ENCODE assay signal across 7 cellular contexts in the genomic region with DNA sequence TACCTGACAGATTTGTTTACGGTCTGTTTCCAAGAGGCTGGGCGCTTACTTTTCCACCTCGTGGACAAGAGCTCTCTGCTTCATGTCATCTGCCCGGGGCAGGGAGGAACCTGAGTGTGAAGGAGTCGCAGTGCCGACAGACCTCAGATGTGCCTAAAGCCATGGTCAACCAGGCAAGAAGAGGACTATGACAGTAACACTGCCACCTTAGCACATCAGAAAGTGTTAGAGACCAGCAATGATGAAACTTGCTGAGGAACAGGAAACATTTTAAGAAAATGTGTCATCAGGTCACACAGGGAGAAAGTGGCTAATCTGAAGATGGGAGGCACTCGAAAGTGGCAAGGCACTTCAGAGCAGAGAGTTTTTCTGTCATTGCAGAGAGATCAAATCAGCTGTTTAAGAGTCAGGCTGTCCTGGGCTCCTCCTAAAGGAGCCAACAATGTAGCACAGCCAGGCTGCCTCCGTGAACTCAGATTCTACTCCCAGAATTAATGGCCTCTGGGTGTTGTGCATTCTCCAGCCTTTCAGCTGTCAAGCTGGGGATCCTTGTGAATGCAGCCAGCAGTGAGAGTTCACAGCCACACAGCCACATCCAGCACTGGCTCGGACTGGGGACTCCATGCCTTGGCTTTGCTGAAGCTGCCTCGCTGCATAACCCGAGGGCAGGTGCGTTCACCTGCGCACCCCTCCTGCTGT.
DNase-seq lines count a peak whose midpoint lies in the region; ATAC-seq and TF ChIP-seq lines count a peak whose summit lies in the region.

No MANE protein-coding gene starts in this region.

- no peak for TF ChIP-seq CTCF in activated CD8-positive, alpha-beta T cell treated with anti-CD3 and anti-CD28 coated beads for 36 hours (IDR thresholded peaks at IDR 0.05)
- no peak for TF ChIP-seq CTCF in nephron progenitor cell (IDR thresholded peaks at IDR 0.05)
- TF ChIP-seq CTCF in mammary epithelial cell (conservative IDR thresholded peaks at IDR 0.05 in 1 of 2, IDR thresholded peaks at IDR 0.05 in 1 of 2; ENCODE audit: extremely low read depth in 1 of 2, insufficient read depth in 1 of 2, low read depth in 1 of 2, low read length in 2 of 2) = no peak
- TF ChIP-seq CTCF in endothelial cell (IDR thresholded peaks at IDR 0.05; ENCODE audit: unreplicated experiment) = no peak

- H3K4me3 Mint-ChIP-seq in activated CD8-positive, alpha-beta T cell treated with anti-CD3 and anti-CD28 coated beads for 36 hours = no peak overlapping the region
- H3K4me3 Mint-ChIP-seq in nephron progenitor cell = no peak overlapping the region
- H3K4me3 Mint-ChIP-seq in endothelial cell (ENCODE audit: unreplicated experiment) = no peak overlapping the region

- intact Hi-C loops in activated CD8-positive, alpha-beta T cell treated with anti-CD3 and anti-CD28 coated beads for 36 hours (cut with micrococcal nuclease) = no loop called here
- intact Hi-C loops in mammary epithelial cell (cut with micrococcal nuclease) = no loop called here

- dilution Hi-C loops in mammary epithelial cell (cut with HindIII; ENCODE audit: low sequenced_read_pairs) = no loop called here

- H4K20me1 ChIP-seq in mammary epithelial cell (ENCODE audit: insufficient read depth, low read length) = no peaks in the 10 kb centered on the region

- peak; percentile 34 for DNase-seq in activated CD8-positive, alpha-beta T cell treated with anti-CD3 and anti-CD28 coated beads for 36 hours
- DNase-seq in nephron progenitor cell (no peak), NCI-H2227 treated with DMSO at 0.1 percent for 48 hours (lab: John Stamatoyannopoulos, UW) (no peak), mammary epithelial cell (no peak), endothelial cell (ENCODE audit: low spot score) (no peak)

- H3K4me2 ChIP-seq in mammary epithelial cell (ENCODE audit: insufficient read depth, low read depth, low read length) = no peak overlapping the region

- H3K79me2 ChIP-seq in mammary epithelial cell (ENCODE audit: insufficient read depth, low read length) = no peaks in the 10 kb centered on the region

- no peak for TF ChIP-seq POLR2A in GM18505 (IDR thresholded peaks at IDR 0.05; ENCODE audit: borderline replicate concordance, extremely low read depth, insufficient read depth, insufficient read length)

- H3K9me3 Mint-ChIP-seq in activated CD8-positive, alpha-beta T cell treated with anti-CD3 and anti-CD28 coated beads for 36 hours = no peaks in the 10 kb centered on the region
- H3K9me3 Mint-ChIP-seq in nephron progenitor cell = no peaks in the 10 kb centered on the region
- H3K9me3 Mint-ChIP-seq in endothelial cell (ENCODE audit: unreplicated experiment) = no peaks in the 10 kb centered on the region

- POLR2A ChIA-PET in activated CD8-positive, alpha-beta T cell treated with anti-CD3 and anti-CD28 coated beads for 36 hours (lab: Charles Lee) = interaction anchor here (0.9 to 2.6 kb wide), 5 partner anchors 9 to 90 kb away, joined by 3 to 7 read pairs (median 4); no protein-coding TSS in a partner anchor

- no peaks in the 10 kb centered on the region for H3K9me3 ChIP-seq in mammary epithelial cell (replicated peaks; ENCODE audit: insufficient read depth, low read length)

- in situ Hi-C loops in mammary epithelial cell (cut with MboI; ENCODE audit: low sequenced_read_pairs in 2 of 2) = no loop called here

- no peaks in the 10 kb centered on the region for H3K27me3 Mint-ChIP-seq in activated CD8-positive, alpha-beta T cell treated with anti-CD3 and anti-CD28 coated beads for 36 hours
- H3K27me3 Mint-ChIP-seq in nephron progenitor cell (ENCODE audit: low read depth, poor library complexity) (peaks cover 3% of the 10 kb centered on the region), endothelial cell (ENCODE audit: unreplicated experiment) (peaks cover 4% of the 10 kb centered on the region)

- no peak overlapping the region for H3K27ac ChIP-seq in mammary epithelial cell (ENCODE audit: insufficient read depth, low read depth, low read length)

- H2AFZ ChIP-seq in mammary epithelial cell (ENCODE audit: low read depth, low read length) = no peak overlapping the region

- H3K36me3 Mint-ChIP-seq in activated CD8-positive, alpha-beta T cell treated with anti-CD3 and anti-CD28 coated beads for 36 hours (ENCODE audit: low read depth) = peaks cover 30% of the 10 kb centered on the region
- H3K36me3 Mint-ChIP-seq in nephron progenitor cell (ENCODE audit: low read depth) = peaks cover 12% of the 10 kb centered on the region
- H3K36me3 Mint-ChIP-seq in endothelial cell (ENCODE audit: low read depth, unreplicated experiment) = peaks cover 37% of the 10 kb centered on the region

- H3K4me1 Mint-ChIP-seq in activated CD8-positive, alpha-beta T cell treated with anti-CD3 and anti-CD28 coated beads for 36 hours (ENCODE audit: low read depth) = peaks cover 49% of the 10 kb centered on the region
- H3K4me1 Mint-ChIP-seq in nephron progenitor cell = peaks cover 75% of the 10 kb centered on the region
- peaks cover 28% of the 10 kb centered on the region for H3K4me1 Mint-ChIP-seq in endothelial cell (ENCODE audit: unreplicated experiment)

- H3K27me3 ChIP-seq in mammary epithelial cell (ENCODE audit: insufficient read depth, low read length) = no peaks in the 10 kb centered on the region

- CTCF ChIA-PET in activated CD8-positive, alpha-beta T cell treated with anti-CD3 and anti-CD28 coated beads for 36 hours (lab: Charles Lee) = interaction anchor here (1.4 to 1.9 kb wide), 3 partner anchors 65 to 95 kb away, joined by 4 to 5 read pairs (median 4); partner anchors contain the start of gene RAPGEF1
- CTCF ChIA-PET in mammary epithelial cell (lab: Charles Lee; ENCODE audit: low non-redundant PET) = no interaction called here

- peaks cover 10% of the 10 kb centered on the region for H3K4me1 ChIP-seq in mammary epithelial cell (ENCODE audit: insufficient read depth, low read length)

- WGBS in mammary epithelial cell (ENCODE audit: low coverage, missing lambda C conversion rate) = 73% methylated on average over 13 of the region's 13 CpGs

- peak overlapping the region; percentile 86 for H3K27ac Mint-ChIP-seq in activated CD8-positive, alpha-beta T cell treated with anti-CD3 and anti-CD28 coated beads for 36 hours
- peak overlapping the region; percentile 34 for H3K27ac Mint-ChIP-seq in nephron progenitor cell
- H3K27ac Mint-ChIP-seq in endothelial cell (ENCODE audit: unreplicated experiment) = no peak overlapping the region

- no peak overlapping the region for H3K4me3 ChIP-seq in mammary epithelial cell (replicated peaks in 1 of 3; ENCODE audit: insufficient read depth in 1 of 3, low read depth in 2 of 3, low read length in 3 of 3)

- ATAC-seq in GM18505 (IDR thresholded peaks at IDR 0.05; ENCODE audit: unreplicated experiment) (peak; percentile 49), HG02610 (IDR thresholded peaks at IDR 0.05; ENCODE audit: unreplicated experiment) (peak; percentile 71)
- peak; percentile 61 for ATAC-seq in activated CD8-positive, alpha-beta T cell treated with anti-CD3 and anti-CD28 coated beads for 36 hours

- H3K36me3 ChIP-seq in mammary epithelial cell (ENCODE audit: insufficient read depth, low read length) = peaks cover 2% of the 10 kb centered on the region

- H3K9ac ChIP-seq in mammary epithelial cell (ENCODE audit: insufficient read depth, low read length) = no peak overlapping the region

- no TSS peak for BruUV-seq in mammary epithelial cell (replicated peaks; lab: Mats Ljungman, UMichigan)
